In the genomic region with DNA sequence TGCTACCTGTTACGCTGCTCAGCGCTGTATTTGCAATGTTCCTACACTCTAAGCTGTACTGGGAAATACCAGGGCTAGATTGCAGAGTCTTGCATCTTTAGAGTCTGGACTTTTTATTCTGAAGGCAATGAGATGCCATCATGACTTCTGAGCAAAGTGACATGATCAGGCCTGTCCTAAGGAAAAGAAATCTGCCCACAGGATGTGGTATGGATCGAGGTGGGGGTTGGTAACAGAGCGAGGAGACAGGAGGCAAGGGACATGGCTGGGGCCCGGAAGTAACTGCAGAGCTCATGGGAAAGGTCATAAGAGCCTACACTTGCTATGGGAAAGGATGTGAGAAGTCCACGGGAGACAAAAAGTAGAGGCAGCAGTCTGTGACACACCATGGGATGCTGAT, we compare ENCODE assay signal across 13 cellular contexts.
A peak's percentile ranks its signal among the peaks of the same experiment; 100 is the strongest.
DNase-seq lines count a peak whose midpoint lies in the region; ATAC-seq and TF ChIP-seq lines count a peak whose summit lies in the region.
"Had no signal": no experiment of that assay in that cellular context is flagged by ENCODE, and none has a peak within 500 bp of the region (broad histone marks: within the 10 kb centered on the region; RNA-seq: fewer than 3 reads in every experiment).

No MANE protein-coding gene starts in this region.

- H3K9me3 Mint-ChIP-seq in activated CD8-positive, alpha-beta T cell treated with anti-CD3 and anti-CD28 coated beads, Interleukin-2, amount 10 ng/mL, durations not matched to agents 7 days and 5 days (ENCODE audit: insufficient read depth), result no peaks in the 10 kb centered on the region

- no peaks in the 10 kb centered on the region for H3F3A ChIP-seq in MM.1S (ENCODE audit: insufficient read depth, low read length)

- no peaks in the 10 kb centered on the region for H3K27me3 ChIP-seq in BLaER1 treated with 17β-estradiol and CSF1 and Interleukin-3, amounts not matched to agents 10 nM and 100 nM
- H3K27me3 ChIP-seq in DND-41 (ENCODE audit: insufficient read depth, low read length, poor library complexity), result no peaks in the 10 kb centered on the region
- no peaks in the 10 kb centered on the region for H3K27me3 ChIP-seq in MM.1S (replicated peaks; ENCODE audit: insufficient read depth, low read length)
- H3K27me3 ChIP-seq: gastrocnemius medialis, tibial artery had no signal

- no peaks in the 10 kb centered on the region for H3K9me2 ChIP-seq in MM.1S (replicated peaks; ENCODE audit: insufficient read depth, low read length)

- peaks cover 38% of the 10 kb centered on the region for H3K4me1 Mint-ChIP-seq in activated CD8-positive, alpha-beta T cell treated with anti-CD3 and anti-CD28 coated beads, Interleukin-2, amount 10 ng/mL, durations not matched to agents 7 days and 5 days (ENCODE audit: low read depth)

- peak overlapping the region; percentile 57 for H3K27ac Mint-ChIP-seq in activated CD8-positive, alpha-beta T cell treated with anti-CD3 and anti-CD28 coated beads, Interleukin-2, amount 10 ng/mL, durations not matched to agents 7 days and 5 days

- H2AFZ ChIP-seq in DND-41 (ENCODE audit: low read depth, low read length) (no peak overlapping the region), MM.1S (ENCODE audit: low read length) (no peak overlapping the region)

- peaks cover 69% of the 10 kb centered on the region for H3K36me3 Mint-ChIP-seq in activated CD8-positive, alpha-beta T cell treated with anti-CD3 and anti-CD28 coated beads, Interleukin-2, amount 10 ng/mL, durations not matched to agents 7 days and 5 days (ENCODE audit: low read depth)

- CTCF ChIA-PET in activated CD8-positive, alpha-beta T cell treated with anti-CD3 and anti-CD28 coated beads, Interleukin-2, amount 10 ng/mL, durations not matched to agents 7 days and 5 days (lab: Charles Lee), result no interaction called here

- TF ChIP-seq CTCF in DND-41 (IDR thresholded peaks at IDR 0.05; ENCODE audit: borderline replicate concordance, extremely low read depth, low read length, poor library complexity, severe bottlenecking) (no peak), fibroblast of villous mesenchyme (IDR thresholded peaks at IDR 0.05; ENCODE audit: insufficient read depth, low read depth, low read length) (no peak), MM.1S (IDR thresholded peaks at IDR 0.05; ENCODE audit: low read length) (no peak)

- peak; percentile 89 for DNase-seq in DND-41
- DNase-seq in activated CD8-positive, alpha-beta T cell treated with anti-CD3 and anti-CD28 coated beads, Interleukin-2, amount 10 ng/mL, durations not matched to agents 7 days and 5 days, result no peak
- peak; percentile 23 for DNase-seq in fibroblast of villous mesenchyme (ENCODE audit: low read depth)
- DNase-seq in MM.1S, result no peak
- no peak for DNase-seq in activated gamma-delta T cell (lab: John Stamatoyannopoulos, UW)
- DNase-seq: DMS153, gastrocnemius medialis, left ventricle myocardium superior, tibial artery had no signal

- H3K9me3 ChIP-seq in BLaER1 treated with 17β-estradiol and CSF1 and Interleukin-3, amounts not matched to agents 10 nM and 100 nM (replicated peaks in 1 of 11), result peaks cover 0 to 22% (median 13%) of the 10 kb centered on the region in 11 experiments; a peak in 14 of 22 replicates
- H3K9me3 ChIP-seq in DND-41 (ENCODE audit: insufficient read depth, low read length, severe bottlenecking) (no peaks in the 10 kb centered on the region), MM.1S (replicated peaks; ENCODE audit: insufficient read depth, low read length) (no peaks in the 10 kb centered on the region)
- H3K9me3 ChIP-seq: gastrocnemius medialis, tibial artery had no signal

- H3K36me3 ChIP-seq in BLaER1 treated with 17β-estradiol and CSF1 and Interleukin-3, amounts not matched to agents 10 nM and 100 nM, result peaks cover 24 to 90% (median 56%) of the 10 kb centered on the region in 11 experiments; a peak in 21 of 22 replicates
- peaks cover 19% of the 10 kb centered on the region for H3K36me3 ChIP-seq in DND-41 (ENCODE audit: insufficient read depth, low read length)
- H3K36me3 ChIP-seq in MM.1S (replicated peaks; ENCODE audit: insufficient read depth, low read length), result no peaks in the 10 kb centered on the region
- H3K36me3 ChIP-seq: gastrocnemius medialis, tibial artery had no signal

- peak overlapping the region; percentile 49 to 79 (median 58) for H3K4me2 ChIP-seq in BLaER1 treated with 17β-estradiol and CSF1 and Interleukin-3, amounts not matched to agents 10 nM and 100 nM
- H3K4me2 ChIP-seq in DND-41 (ENCODE audit: insufficient read depth, low read length), result peak overlapping the region; percentile 32
- H3K4me2 ChIP-seq in MM.1S (ENCODE audit: low read depth, low read length), result no peak overlapping the region

- no peak overlapping the region for H3K4me3 Mint-ChIP-seq in activated CD8-positive, alpha-beta T cell treated with anti-CD3 and anti-CD28 coated beads, Interleukin-2, amount 10 ng/mL, durations not matched to agents 7 days and 5 days

- POLR2A ChIA-PET in activated CD8-positive, alpha-beta T cell treated with anti-CD3 and anti-CD28 coated beads, Interleukin-2, amount 10 ng/mL, durations not matched to agents 7 days and 5 days (lab: Charles Lee), result no interaction called here

- H3K9ac ChIP-seq in BLaER1 treated with 17β-estradiol and CSF1 and Interleukin-3, amounts not matched to agents 10 nM and 100 nM, result no peak overlapping the region
- H3K9ac ChIP-seq in DND-41 (ENCODE audit: low read depth, low read length) (peak overlapping the region; percentile 41), MM.1S (ENCODE audit: low read length) (no peak overlapping the region)

- no peak overlapping the region for H3K4me3 ChIP-seq in BLaER1 treated with 17β-estradiol and CSF1 and Interleukin-3, amounts not matched to agents 10 nM and 100 nM
- no peak overlapping the region for H3K4me3 ChIP-seq in DND-41 (ENCODE audit: low read depth in 1 of 2, low read length in 2 of 2)
- H3K4me3 ChIP-seq in fibroblast of villous mesenchyme (ENCODE audit: low read depth, low read length), result no peak overlapping the region
- no peak overlapping the region for H3K4me3 ChIP-seq in MM.1S (ENCODE audit: low read length)
- H3K4me3 ChIP-seq: gastrocnemius medialis, tibial artery had no signal

- H3K79me2 ChIP-seq in DND-41 (ENCODE audit: insufficient read depth, low read length) (peaks cover 57% of the 10 kb centered on the region), MM.1S (ENCODE audit: low read length) (no peaks in the 10 kb centered on the region)

- H4K20me1 ChIP-seq in BLaER1 treated with 17β-estradiol and CSF1 and Interleukin-3, amounts not matched to agents 10 nM and 100 nM, result peaks cover 0 to 65% (median 4%) of the 10 kb centered on the region in 11 experiments; a peak in 8 of 22 replicates
- H4K20me1 ChIP-seq in DND-41 (ENCODE audit: insufficient read depth, low read length), result no peaks in the 10 kb centered on the region
- no peaks in the 10 kb centered on the region for H4K20me1 ChIP-seq in MM.1S (ENCODE audit: insufficient read depth, low read length)

- H3K4me1 ChIP-seq in BLaER1 treated with 17β-estradiol and CSF1 and Interleukin-3, amounts not matched to agents 10 nM and 100 nM, result peaks cover 17 to 41% (median 23%) of the 10 kb centered on the region in 10 experiments
- H3K4me1 ChIP-seq in DND-41 (ENCODE audit: insufficient read depth, low read length), result peaks cover 58% of the 10 kb centered on the region
- no peaks in the 10 kb centered on the region for H3K4me1 ChIP-seq in MM.1S (ENCODE audit: low read length)

- ATAC-seq in DND-41 (ENCODE audit: insufficient read depth, low read depth), result peak; percentile 93
- no peak for ATAC-seq in activated CD8-positive, alpha-beta T cell treated with anti-CD3 and anti-CD28 coated beads, Interleukin-2, amount 10 ng/mL, durations not matched to agents 7 days and 5 days
- ATAC-seq in GM19035 (IDR thresholded peaks at IDR 0.05; ENCODE audit: unreplicated experiment), result no peak
- ATAC-seq in GM18511 (IDR thresholded peaks at IDR 0.05; ENCODE audit: unreplicated experiment), result no peak
- ATAC-seq: gastrocnemius medialis, HepG2, left ventricle myocardium superior had no signal

- no peaks in the 10 kb centered on the region for H3K27me3 Mint-ChIP-seq in activated CD8-positive, alpha-beta T cell treated with anti-CD3 and anti-CD28 coated beads, Interleukin-2, amount 10 ng/mL, durations not matched to agents 7 days and 5 days (ENCODE audit: low read depth)

- H3K27ac ChIP-seq in BLaER1 treated with 17β-estradiol and CSF1 and Interleukin-3, amounts not matched to agents 10 nM and 100 nM, result peak overlapping the region in 8 of 11 experiments; percentile 5 to 55 (median 34); a peak in 13 of 22 replicates
- H3K27ac ChIP-seq in DND-41 (ENCODE audit: low read length) (peak overlapping the region; percentile 90), MM.1S (ENCODE audit: low read length) (no peak overlapping the region)
- H3K27ac ChIP-seq: tibial artery had no signal

Comparison
In these comparisons a context has a peak if more than half of its experiments do, and no peak if none do; other contexts are left out.
1. DNase-seq: peak in DND-41 (single experiment) and fibroblast of villous mesenchyme (single experiment); none in activated CD8-positive, alpha-beta T cell treated with anti-CD3 and anti-CD28 coated beads, Interleukin-2, amount 10 ng/mL, durations not matched to agents 7 days and 5 days (single experiment), MM.1S (single experiment) and activated gamma-delta T cell (single experiment).